ENCODE assay signal across 17 cellular contexts in the genomic region with DNA sequence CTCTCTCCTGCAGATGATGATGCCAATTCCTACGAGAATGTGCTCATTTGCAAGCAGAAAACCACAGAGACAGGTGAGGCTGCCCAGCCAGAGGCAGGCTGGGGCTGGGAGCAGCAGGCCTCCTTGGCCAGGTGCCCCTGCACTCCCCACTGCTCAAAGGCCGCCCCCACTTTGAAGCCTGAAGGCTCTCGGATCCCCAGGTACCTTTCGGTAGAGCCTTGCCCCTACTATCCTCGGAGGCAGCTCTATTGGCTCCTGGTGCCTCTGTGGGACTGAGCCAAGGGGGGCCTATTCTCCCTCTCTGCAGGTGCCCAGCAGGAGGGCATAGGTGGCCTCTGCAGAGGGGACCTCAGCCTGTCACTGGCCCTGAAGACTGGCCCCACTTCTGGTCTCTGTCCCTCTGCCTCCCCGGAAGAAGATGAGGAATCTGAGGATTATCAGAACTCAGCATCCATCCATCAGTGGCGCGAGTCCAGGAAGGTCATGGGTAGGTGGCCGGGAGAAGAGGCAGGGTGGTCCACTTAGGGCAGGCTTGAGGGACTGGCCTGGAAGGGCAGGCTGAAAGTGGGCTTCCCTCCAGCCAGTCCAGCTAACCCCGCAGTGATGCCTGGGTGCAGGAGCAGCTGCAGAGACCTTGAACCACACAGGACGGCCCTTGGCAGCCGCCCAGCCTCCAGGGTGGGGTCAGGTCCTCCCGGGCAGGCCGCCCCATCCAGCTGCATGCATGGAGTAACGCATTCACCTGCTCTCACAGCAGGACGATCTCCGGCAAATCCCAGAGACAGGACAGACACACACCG. TPM values are rescaled to one million over a fixed set of nuclear protein-coding genes. Genes with fewer than 3 reads are reported as not detected.
DNase-seq lines count a peak whose midpoint lies in the region; ATAC-seq and TF ChIP-seq lines count a peak whose summit lies in the region.
"Had no signal": no experiment of that assay in that cellular context is flagged by ENCODE, and none has a peak within 500 bp of the region (broad histone marks: within the 10 kb centered on the region; RNA-seq: fewer than 3 reads in every experiment).

No MANE protein-coding gene starts in this region.

- CTCF ChIA-PET in RWPE1 (lab: Yijun Ruan, JAX), result interaction anchor here (1.0 kb wide), 1 partner anchor 18 kb away, joined by 3 read pairs; no protein-coding TSS in a partner anchor

- TF ChIP-seq CTCF in RWPE1 (conservative IDR thresholded peaks at IDR 0.05; ENCODE audit: low read depth), result no peak

- POLR2A ChIA-PET in RWPE1 (lab: Yijun Ruan, JAX; ENCODE audit: low non-redundant PET), result no interaction called here

- ATAC-seq in SK-N-SH treated with all-trans-retinoic acid at 6 μM for 48 hours, result no peak; the same call in 2 of the 3 replicates
- ATAC-seq: body of pancreas had no signal

- H3K27ac ChIP-seq in RWPE1, result peak overlapping the region; percentile 58
- H3K27ac ChIP-seq: body of pancreas, GM23248, PC-9, suprapubic skin had no signal

- DNase-seq in COR-L47 (lab: John Stamatoyannopoulos, UW), result peak; percentile 10
- no peak for DNase-seq in RWPE1 (ENCODE audit: low spot score)
- peak; percentile 46 for DNase-seq in myocyte (ENCODE audit: low read depth)
- no peak for DNase-seq in activated CD4-positive, alpha-beta T cell treated with anti-CD3 and anti-CD28 coated beads, Interleukin-2, amount 50 U/mL, for 1 hour
- DNase-seq in erythroblast (lab: John Stamatoyannopoulos, UW), result no peak
- no peak for DNase-seq in OCI-M1 (lab: John Stamatoyannopoulos, UW)
- DNase-seq: activated CD8-positive, alpha-beta memory T cell treated with anti-CD3 and anti-CD28 coated beads, Interleukin-2, amount 50 U/mL, for 4 hours; activated naive CD4-positive, alpha-beta T cell treated with anti-CD3 and anti-CD28 coated beads, Interleukin-2, amount 50 U/mL, for 16 hours; body of pancreas; GDM1; GM23248; NCI-H1092; PC-9; stimulated activated CD4-positive, alpha-beta T cell treated with anti-CD3 and anti-CD28 coated beads, Interleukin-15, amount 100 ng/mL, for 24 hours had no signal

- TF ChIP-seq POLR2A in GM19099 (IDR thresholded peaks at IDR 0.05; ENCODE audit: extremely low read depth, insufficient read length, low read depth) (peak; percentile 32), erythroblast (IDR thresholded peaks at IDR 0.05; ENCODE audit: low read length) (no peak)

TF ChIP-seq in SK-N-SH treated with all-trans-retinoic acid at 6 μM for 48 hours, 23 proteins besides CTCF, POLR2A, EP300 and RAD21 (continues in another document):
- TF ChIP-seq ZNF565 (CRISPR knock-in tag; conservative IDR thresholded peaks at IDR 0.05; ENCODE audit: low read depth) (no peak), TCF4 (CRISPR knock-in tag; IDR thresholded peaks at IDR 0.05; ENCODE audit: borderline replicate concordance) (no peak), ESRRG (CRISPR knock-in tag; IDR thresholded peaks at IDR 0.05) (no peak), BACH2 (CRISPR knock-in tag; IDR thresholded peaks at IDR 0.05; ENCODE audit: borderline replicate concordance) (no peak), OSR1 (CRISPR knock-in tag; IDR thresholded peaks at IDR 0.05) (no peak), ZNF8 (CRISPR knock-in tag; IDR thresholded peaks at IDR 0.05) (no peak), ZC3H10 (CRISPR knock-in tag; IDR thresholded peaks at IDR 0.05) (no peak), ZNF70 (CRISPR knock-in tag; IDR thresholded peaks at IDR 0.05) (no peak), TOX (CRISPR knock-in tag; IDR thresholded peaks at IDR 0.05; ENCODE audit: borderline replicate concordance) (no peak), PPARA (CRISPR knock-in tag; IDR thresholded peaks at IDR 0.05; ENCODE audit: borderline replicate concordance) (no peak), CSDC2 (CRISPR knock-in tag; IDR thresholded peaks at IDR 0.05) (no peak), SNAI2 (CRISPR knock-in tag; IDR thresholded peaks at IDR 0.05) (no peak), ZFP30 (CRISPR knock-in tag; IDR thresholded peaks at IDR 0.05) (no peak), ISL1 (CRISPR knock-in tag; IDR thresholded peaks at IDR 0.05) (no peak), ZFP3 (CRISPR knock-in tag; IDR thresholded peaks at IDR 0.05) (no peak)
- TF ChIP-seq, protein P1, sequence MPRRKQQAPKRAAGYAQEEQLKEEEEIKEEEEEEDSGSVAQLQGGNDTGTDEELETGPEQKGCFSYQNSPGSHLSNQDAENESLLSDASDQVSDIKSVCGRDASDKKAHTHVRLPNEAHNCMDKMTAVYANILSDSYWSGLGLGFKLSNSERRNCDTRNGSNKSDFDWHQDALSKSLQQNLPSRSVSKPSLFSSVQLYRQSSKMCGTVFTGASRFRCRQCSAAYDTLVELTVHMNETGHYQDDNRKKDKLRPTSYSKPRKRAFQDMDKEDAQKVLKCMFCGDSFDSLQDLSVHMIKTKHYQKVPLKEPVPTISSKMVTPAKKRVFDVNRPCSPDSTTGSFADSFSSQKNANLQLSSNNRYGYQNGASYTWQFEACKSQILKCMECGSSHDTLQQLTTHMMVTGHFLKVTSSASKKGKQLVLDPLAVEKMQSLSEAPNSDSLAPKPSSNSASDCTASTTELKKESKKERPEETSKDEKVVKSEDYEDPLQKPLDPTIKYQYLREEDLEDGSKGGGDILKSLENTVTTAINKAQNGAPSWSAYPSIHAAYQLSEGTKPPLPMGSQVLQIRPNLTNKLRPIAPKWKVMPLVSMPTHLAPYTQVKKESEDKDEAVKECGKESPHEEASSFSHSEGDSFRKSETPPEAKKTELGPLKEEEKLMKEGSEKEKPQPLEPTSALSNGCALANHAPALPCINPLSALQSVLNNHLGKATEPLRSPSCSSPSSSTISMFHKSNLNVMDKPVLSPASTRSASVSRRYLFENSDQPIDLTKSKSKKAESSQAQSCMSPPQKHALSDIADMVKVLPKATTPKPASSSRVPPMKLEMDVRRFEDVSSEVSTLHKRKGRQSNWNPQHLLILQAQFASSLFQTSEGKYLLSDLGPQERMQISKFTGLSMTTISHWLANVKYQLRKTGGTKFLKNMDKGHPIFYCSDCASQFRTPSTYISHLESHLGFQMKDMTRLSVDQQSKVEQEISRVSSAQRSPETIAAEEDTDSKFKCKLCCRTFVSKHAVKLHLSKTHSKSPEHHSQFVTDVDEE (CRISPR knock-in tag; IDR thresholded peaks at IDR 0.05), result no peak
- TF ChIP-seq, protein P2, sequence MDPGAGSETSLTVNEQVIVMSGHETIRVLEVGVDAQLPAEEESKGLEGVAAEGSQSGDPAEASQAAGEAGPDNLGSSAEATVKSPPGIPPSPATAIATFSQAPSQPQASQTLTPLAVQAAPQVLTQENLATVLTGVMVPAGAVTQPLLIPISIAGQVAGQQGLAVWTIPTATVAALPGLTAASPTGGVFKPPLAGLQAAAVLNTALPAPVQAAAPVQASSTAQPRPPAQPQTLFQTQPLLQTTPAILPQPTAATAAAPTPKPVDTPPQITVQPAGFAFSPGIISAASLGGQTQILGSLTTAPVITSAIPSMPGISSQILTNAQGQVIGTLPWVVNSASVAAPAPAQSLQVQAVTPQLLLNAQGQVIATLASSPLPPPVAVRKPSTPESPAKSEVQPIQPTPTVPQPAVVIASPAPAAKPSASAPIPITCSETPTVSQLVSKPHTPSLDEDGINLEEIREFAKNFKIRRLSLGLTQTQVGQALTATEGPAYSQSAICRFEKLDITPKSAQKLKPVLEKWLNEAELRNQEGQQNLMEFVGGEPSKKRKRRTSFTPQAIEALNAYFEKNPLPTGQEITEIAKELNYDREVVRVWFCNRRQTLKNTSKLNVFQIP (CRISPR knock-in tag; IDR thresholded peaks at IDR 0.05; ENCODE audit: borderline replicate concordance, low read depth), result no peak
- TF ChIP-seq, protein P3, sequence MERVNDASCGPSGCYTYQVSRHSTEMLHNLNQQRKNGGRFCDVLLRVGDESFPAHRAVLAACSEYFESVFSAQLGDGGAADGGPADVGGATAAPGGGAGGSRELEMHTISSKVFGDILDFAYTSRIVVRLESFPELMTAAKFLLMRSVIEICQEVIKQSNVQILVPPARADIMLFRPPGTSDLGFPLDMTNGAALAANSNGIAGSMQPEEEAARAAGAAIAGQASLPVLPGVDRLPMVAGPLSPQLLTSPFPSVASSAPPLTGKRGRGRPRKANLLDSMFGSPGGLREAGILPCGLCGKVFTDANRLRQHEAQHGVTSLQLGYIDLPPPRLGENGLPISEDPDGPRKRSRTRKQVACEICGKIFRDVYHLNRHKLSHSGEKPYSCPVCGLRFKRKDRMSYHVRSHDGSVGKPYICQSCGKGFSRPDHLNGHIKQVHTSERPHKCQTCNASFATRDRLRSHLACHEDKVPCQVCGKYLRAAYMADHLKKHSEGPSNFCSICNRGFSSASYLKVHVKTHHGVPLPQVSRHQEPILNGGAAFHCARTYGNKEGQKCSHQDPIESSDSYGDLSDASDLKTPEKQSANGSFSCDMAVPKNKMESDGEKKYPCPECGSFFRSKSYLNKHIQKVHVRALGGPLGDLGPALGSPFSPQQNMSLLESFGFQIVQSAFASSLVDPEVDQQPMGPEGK (CRISPR knock-in tag; IDR thresholded peaks at IDR 0.05; ENCODE audit: borderline replicate concordance), result no peak
- TF ChIP-seq, protein P4, sequence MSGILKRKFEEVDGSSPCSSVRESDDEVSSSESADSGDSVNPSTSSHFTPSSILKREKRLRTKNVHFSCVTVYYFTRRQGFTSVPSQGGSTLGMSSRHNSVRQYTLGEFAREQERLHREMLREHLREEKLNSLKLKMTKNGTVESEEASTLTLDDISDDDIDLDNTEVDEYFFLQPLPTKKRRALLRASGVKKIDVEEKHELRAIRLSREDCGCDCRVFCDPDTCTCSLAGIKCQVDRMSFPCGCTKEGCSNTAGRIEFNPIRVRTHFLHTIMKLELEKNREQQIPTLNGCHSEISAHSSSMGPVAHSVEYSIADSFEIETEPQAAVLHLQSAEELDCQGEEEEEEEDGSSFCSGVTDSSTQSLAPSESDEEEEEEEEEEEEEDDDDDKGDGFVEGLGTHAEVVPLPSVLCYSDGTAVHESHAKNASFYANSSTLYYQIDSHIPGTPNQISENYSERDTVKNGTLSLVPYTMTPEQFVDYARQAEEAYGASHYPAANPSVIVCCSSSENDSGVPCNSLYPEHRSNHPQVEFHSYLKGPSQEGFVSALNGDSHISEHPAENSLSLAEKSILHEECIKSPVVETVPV (CRISPR knock-in tag; IDR thresholded peaks at IDR 0.05), result no peak

RNA-seq across cellular contexts. Expression of a gene that starts 14.1 kb away (rescaled TPM):
- total RNA-seq in myocyte, result 0.78 and 1.2 TPM in 2 replicates
- 0.83 TPM for polyA plus RNA-seq in myocyte (2012)

RNA-seq across cellular contexts. Expression of a gene that starts 30.3 kb away (rescaled TPM):
- 12.1 and 13.0 TPM in 2 replicates for total RNA-seq in myocyte
- polyA plus RNA-seq in myocyte (2012), result 14.4 TPM

RNA-seq across cellular contexts. Expression of a gene that starts 49.8 kb away (rescaled TPM):
- 304 and 308 TPM in 2 replicates for total RNA-seq in myocyte
- 270 TPM for polyA plus RNA-seq in myocyte (2012)

Comparison
In these comparisons a context has a peak if more than half of its experiments do, and no peak if none do; other contexts are left out.
1. DNase-seq: peak in COR-L47 (single experiment) and myocyte (single experiment); none in RWPE1 (single experiment), activated CD4-positive, alpha-beta T cell treated with anti-CD3 and anti-CD28 coated beads, Interleukin-2, amount 50 U/mL, for 1 hour (single experiment), erythroblast (0 of 2) and OCI-M1 (single experiment).